ENCODE assay signal across 35 cellular contexts in genomic region chr12:79595273-79595672, GRCh38.
"Had no signal": no experiment of that assay in that cellular context is flagged by ENCODE, and none has a peak within 500 bp of the region (broad histone marks: within the 10 kb centered on the region; RNA-seq: fewer than 3 reads in every experiment).

No MANE protein-coding gene starts in this region.

- ATAC-seq: activated CD8-positive, alpha-beta T cell treated with anti-CD3 and anti-CD28 coated beads for 36 hours; activated naive CD8-positive, alpha-beta T cell treated with anti-CD3 and anti-CD28 coated beads, Interleukin-2, amount 50 U/mL, for 24 hours had no signal

- DNase-seq: activated B cell treated with CpG ODN at 0.5 μM for 24 hours; activated CD4-positive, alpha-beta memory T cell treated with anti-CD3 and anti-CD28 coated beads for 36 hours; activated CD4-positive, alpha-beta T cell treated with anti-CD3 and anti-CD28 coated beads for 4 hours; activated CD4-positive, alpha-beta T cell treated with anti-CD3 and anti-CD28 coated beads, Interleukin-2, amount 10 ng/mL, durations not matched to agents 24 days and 14 days; activated CD4-positive, alpha-beta T cell treated with anti-CD3 and anti-CD28 coated beads, Interleukin-2, amount 50 U/mL, for 1 hour; activated CD4-positive, alpha-beta T cell treated with anti-CD3 and anti-CD28 coated beads, Interleukin-2, amount 50 U/mL, for 4 hours; activated CD4-positive, CD25-positive, alpha-beta regulatory T cell treated with anti-CD3 and anti-CD28 coated beads, Interleukin-2, amount 50 U/mL, for 72 hours; activated CD8-positive, alpha-beta memory T cell treated with anti-CD3 and anti-CD28 coated beads, Interleukin-2, amount 50 U/mL, for 4 hours; activated CD8-positive, alpha-beta T cell treated with anti-CD3 and anti-CD28 coated beads for 36 hours; activated effector memory CD4-positive, alpha-beta T cell treated with Interleukin-2 at 50 U/mL for 16 hours; activated gamma-delta T cell; activated naive CD4-positive, alpha-beta T cell treated with anti-CD3 and anti-CD28 coated beads, Interleukin-2, amount 10 ng/mL, durations not matched to agents 7 days and 5 days; activated naive CD4-positive, alpha-beta T cell treated with Interleukin-2 at 50 U/mL for 16 hours; activated naive CD8-positive, alpha-beta T cell treated with anti-CD3 and anti-CD28 coated beads, Interleukin-2, amount 10 ng/mL, durations not matched to agents 7 days and 5 days; activated naive CD8-positive, alpha-beta T cell treated with anti-CD3 and anti-CD28 coated beads, Interleukin-2, amount 50 U/mL, for 24 hours; activated T-cell treated with anti-CD3 and anti-CD28 coated beads for 4 hours; activated T-cell treated with anti-CD3 and anti-CD28 coated beads, Interleukin-2, amount 50 U/mL, for 1 hour; activated T-cell treated with anti-CD3 and anti-CD28 coated beads, Interleukin-2, amount 50 U/mL, for 48 hours; amygdala; anterior cingulate cortex; caudate nucleus; cerebellar nuclear complex; T-helper 1 cell; T-helper 2 cell; T-helper 9 cell had no signal

- H3K27ac Mint-ChIP-seq: activated B cell treated with CpG ODN at 0.5 μM for 24 hours; activated CD4-positive, alpha-beta memory T cell treated with anti-CD3 and anti-CD28 coated beads for 36 hours; activated CD4-positive, alpha-beta T cell treated with anti-CD3 and anti-CD28 coated beads, Interleukin-2, amount 10 ng/mL, durations not matched to agents 24 days and 14 days; activated CD8-positive, alpha-beta T cell treated with anti-CD3 and anti-CD28 coated beads for 36 hours; activated naive CD4-positive, alpha-beta T cell treated with anti-CD3 and anti-CD28 coated beads, Interleukin-2, amount 10 ng/mL, durations not matched to agents 7 days and 5 days; activated naive CD4-positive, alpha-beta T cell treated with anti-CD3 and anti-CD28 coated beads, Interleukin-2, amount 50 U/mL, for 24 hours; activated naive CD8-positive, alpha-beta T cell; activated naive CD8-positive, alpha-beta T cell treated with anti-CD3 and anti-CD28 coated beads, Interleukin-2, amount 10 ng/mL, durations not matched to agents 7 days and 5 days; activated naive CD8-positive, alpha-beta T cell treated with anti-CD3 and anti-CD28 coated beads, Interleukin-2, amount 50 U/mL, for 24 hours; activated T-helper 2 cell treated with anti-CD3 and anti-CD28 coated beads, Interferon-gamma antibody, Interleukin-2, Interleukin-4, amounts not matched to agents 10 μg/mL and 5 μg/mL and 100 μg/mL, durations not matched to agents 14 hours and 24 hours and 36 hours; brain; T-helper 1 cell treated with Interleukin-12 subunit alpha and Interleukin-12 subunit beta and Interleukin-4 antibody, amounts not matched to agents 30 μg/mL and 1 μg/mL, for 36 hours; T-helper 2 cell treated with Interferon-gamma antibody and Interleukin-4, amounts not matched to agents 5 μg/mL and 100 μg/mL, for 36 hours had no signal

- H3K4me3 Mint-ChIP-seq: activated B cell treated with CpG ODN at 0.5 μM for 24 hours; activated CD4-positive, alpha-beta memory T cell treated with anti-CD3 and anti-CD28 coated beads for 36 hours; activated CD4-positive, alpha-beta T cell treated with anti-CD3 and anti-CD28 coated beads, Interleukin-2, amount 10 ng/mL, durations not matched to agents 24 days and 14 days; activated CD8-positive, alpha-beta T cell treated with anti-CD3 and anti-CD28 coated beads for 36 hours; activated naive CD4-positive, alpha-beta T cell treated with anti-CD3 and anti-CD28 coated beads, Interleukin-2, amount 10 ng/mL, durations not matched to agents 7 days and 5 days; activated naive CD4-positive, alpha-beta T cell treated with anti-CD3 and anti-CD28 coated beads, Interleukin-2, amount 50 U/mL, for 24 hours; activated naive CD8-positive, alpha-beta T cell; activated naive CD8-positive, alpha-beta T cell treated with anti-CD3 and anti-CD28 coated beads, Interleukin-2, amount 10 ng/mL, durations not matched to agents 7 days and 5 days; activated naive CD8-positive, alpha-beta T cell treated with anti-CD3 and anti-CD28 coated beads, Interleukin-2, amount 50 U/mL, for 24 hours; brain; central memory CD8-positive, alpha-beta T cell; T-helper 1 cell treated with Interleukin-12 subunit alpha and Interleukin-12 subunit beta and Interleukin-4 antibody, amounts not matched to agents 30 μg/mL and 1 μg/mL, for 36 hours; T-helper 2 cell treated with Interferon-gamma antibody and Interleukin-4, amounts not matched to agents 5 μg/mL and 100 μg/mL, for 36 hours had no signal

- H3K36me3 Mint-ChIP-seq: activated CD4-positive, alpha-beta memory T cell treated with anti-CD3 and anti-CD28 coated beads for 36 hours; activated naive CD4-positive, alpha-beta T cell treated with anti-CD3 and anti-CD28 coated beads, Interleukin-2, amount 10 ng/mL, durations not matched to agents 7 days and 5 days; activated naive CD4-positive, alpha-beta T cell treated with anti-CD3 and anti-CD28 coated beads, Interleukin-2, amount 50 U/mL, for 24 hours; activated naive CD8-positive, alpha-beta T cell; activated naive CD8-positive, alpha-beta T cell treated with anti-CD3 and anti-CD28 coated beads, Interleukin-2, amount 10 ng/mL, durations not matched to agents 7 days and 5 days; brain had no signal

- H3K4me1 Mint-ChIP-seq: activated B cell treated with CpG ODN at 0.5 μM for 24 hours; activated CD4-positive, alpha-beta T cell treated with anti-CD3 and anti-CD28 coated beads, Interleukin-2, amount 10 ng/mL, durations not matched to agents 24 days and 14 days; activated naive CD4-positive, alpha-beta T cell treated with anti-CD3 and anti-CD28 coated beads, Interleukin-2, amount 10 ng/mL, durations not matched to agents 7 days and 5 days; activated naive CD4-positive, alpha-beta T cell treated with anti-CD3 and anti-CD28 coated beads, Interleukin-2, amount 50 U/mL, for 24 hours; activated naive CD8-positive, alpha-beta T cell treated with anti-CD3 and anti-CD28 coated beads, Interleukin-2, amount 10 ng/mL, durations not matched to agents 7 days and 5 days; activated naive CD8-positive, alpha-beta T cell treated with anti-CD3 and anti-CD28 coated beads, Interleukin-2, amount 50 U/mL, for 24 hours; brain; central memory CD8-positive, alpha-beta T cell had no signal

- H3K27ac ChIP-seq: ascending aorta, cardiac muscle cell, VCaP had no signal

- H3K4me1 ChIP-seq: ascending aorta had no signal

- H3K9me3 Mint-ChIP-seq: activated B cell treated with CpG ODN at 0.5 μM for 24 hours; activated CD4-positive, alpha-beta memory T cell treated with anti-CD3 and anti-CD28 coated beads for 36 hours; activated CD4-positive, alpha-beta T cell treated with anti-CD3 and anti-CD28 coated beads, Interleukin-2, amount 10 ng/mL, durations not matched to agents 24 days and 14 days; activated CD8-positive, alpha-beta T cell treated with anti-CD3 and anti-CD28 coated beads for 36 hours; activated naive CD4-positive, alpha-beta T cell treated with anti-CD3 and anti-CD28 coated beads, Interleukin-2, amount 10 ng/mL, durations not matched to agents 7 days and 5 days; activated naive CD4-positive, alpha-beta T cell treated with anti-CD3 and anti-CD28 coated beads, Interleukin-2, amount 50 U/mL, for 24 hours; activated naive CD8-positive, alpha-beta T cell treated with anti-CD3 and anti-CD28 coated beads, Interleukin-2, amount 10 ng/mL, durations not matched to agents 7 days and 5 days; activated naive CD8-positive, alpha-beta T cell treated with anti-CD3 and anti-CD28 coated beads, Interleukin-2, amount 50 U/mL, for 24 hours; activated T-helper 2 cell treated with anti-CD3 and anti-CD28 coated beads, Interferon-gamma antibody, Interleukin-2, Interleukin-4, amounts not matched to agents 10 μg/mL and 5 μg/mL and 100 μg/mL, durations not matched to agents 14 hours and 24 hours and 36 hours; brain; central memory CD8-positive, alpha-beta T cell; T-helper 1 cell treated with Interleukin-12 subunit alpha and Interleukin-12 subunit beta and Interleukin-4 antibody, amounts not matched to agents 30 μg/mL and 1 μg/mL, for 36 hours; T-helper 2 cell treated with Interferon-gamma antibody and Interleukin-4, amounts not matched to agents 5 μg/mL and 100 μg/mL, for 36 hours had no signal

- H3K27me3 Mint-ChIP-seq: activated B cell treated with CpG ODN at 0.5 μM for 24 hours; activated CD4-positive, alpha-beta memory T cell treated with anti-CD3 and anti-CD28 coated beads for 36 hours; activated CD4-positive, alpha-beta T cell treated with anti-CD3 and anti-CD28 coated beads, Interleukin-2, amount 10 ng/mL, durations not matched to agents 24 days and 14 days; activated CD8-positive, alpha-beta T cell treated with anti-CD3 and anti-CD28 coated beads for 36 hours; activated naive CD4-positive, alpha-beta T cell treated with anti-CD3 and anti-CD28 coated beads, Interleukin-2, amount 10 ng/mL, durations not matched to agents 7 days and 5 days; activated naive CD4-positive, alpha-beta T cell treated with anti-CD3 and anti-CD28 coated beads, Interleukin-2, amount 50 U/mL, for 24 hours; activated naive CD8-positive, alpha-beta T cell; activated naive CD8-positive, alpha-beta T cell treated with anti-CD3 and anti-CD28 coated beads, Interleukin-2, amount 10 ng/mL, durations not matched to agents 7 days and 5 days; activated naive CD8-positive, alpha-beta T cell treated with anti-CD3 and anti-CD28 coated beads, Interleukin-2, amount 50 U/mL, for 24 hours; brain; central memory CD8-positive, alpha-beta T cell had no signal

- H3K9me3 ChIP-seq: ascending aorta had no signal

- H3K27me3 ChIP-seq: ascending aorta, cardiac muscle cell had no signal

- H3K4me3 ChIP-seq: ascending aorta, cardiac muscle cell had no signal
